16 cellular contexts compared by ENCODE assay signal in the genomic region with DNA sequence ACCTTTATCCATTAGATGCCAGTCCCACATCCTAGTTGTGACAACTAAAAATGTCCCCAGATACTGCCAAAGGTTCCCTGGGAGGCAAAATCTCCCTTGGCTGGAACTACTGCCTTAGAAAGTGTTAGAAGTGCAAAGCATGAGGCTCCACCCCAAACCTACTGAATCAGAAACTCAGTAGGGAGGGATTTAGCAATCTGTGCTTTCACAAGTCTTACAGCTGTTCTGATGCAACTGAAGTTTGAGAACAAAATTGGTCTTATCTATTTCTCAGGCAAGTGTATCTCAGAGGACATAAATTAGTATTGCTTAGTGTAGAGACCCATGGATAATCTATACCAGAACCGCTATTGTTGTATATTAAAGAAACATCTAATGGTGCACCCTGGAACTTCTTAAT.
DNase-seq lines count a peak whose midpoint lies in the region; ATAC-seq and TF ChIP-seq lines count a peak whose summit lies in the region.
"Had no signal": no experiment of that assay in that cellular context is flagged by ENCODE, and none has a peak within 500 bp of the region (broad histone marks: within the 10 kb centered on the region; RNA-seq: fewer than 3 reads in every experiment).

No MANE protein-coding gene starts in this region.

- H3K4me3 Mint-ChIP-seq in activated naive CD4-positive, alpha-beta T cell treated with anti-CD3 and anti-CD28 coated beads, Interleukin-2, amount 10 ng/mL, durations not matched to agents 7 days and 5 days, result no peak overlapping the region
- H3K4me3 Mint-ChIP-seq: activated naive CD8-positive, alpha-beta T cell treated with anti-CD3 and anti-CD28 coated beads, Interleukin-2, amount 10 ng/mL, durations not matched to agents 7 days and 5 days; naive thymus-derived CD8-positive, alpha-beta T cell; T-helper 17 cell had no signal

- DNase-seq in NOMO-1 treated with DMSO at 0.1 percent for 48 hours (lab: John Stamatoyannopoulos, UW; ENCODE audit: unreplicated experiment), result peak; percentile 89
- DNase-seq in epithelial cell of proximal tubule (ENCODE audit: low read depth), result peak; percentile 61
- no peak for DNase-seq in omental fat pad (ENCODE audit: low spot score)
- DNase-seq in activated naive CD4-positive, alpha-beta T cell treated with anti-CD3 and anti-CD28 coated beads, Interleukin-2, amount 10 ng/mL, durations not matched to agents 7 days and 5 days, result no peak
- DNase-seq in stimulated activated CD4-positive, alpha-beta T cell treated with anti-CD3 and anti-CD28 coated beads, Interleukin-15, amount 100 ng/mL, for 24 hours, result no peak
- DNase-seq: activated CD8-positive, alpha-beta memory T cell treated with anti-CD3 and anti-CD28 coated beads for 24 hours; activated naive CD8-positive, alpha-beta T cell treated with anti-CD3 and anti-CD28 coated beads, Interleukin-2, amount 10 ng/mL, durations not matched to agents 7 days and 5 days; effector CD4-positive, alpha-beta T cell; naive thymus-derived CD8-positive, alpha-beta T cell; NCI-H1436 treated with DMSO at 0.1 percent for 48 hours; NCI-H774; stimulated activated CD4-positive, alpha-beta T cell treated with anti-CD3 and anti-CD28 coated beads, Interleukin-12 subunit alpha, Interleukin-12 subunit beta, amount 100 ng/mL, for 4 hours; T-helper 17 cell had no signal

- TF ChIP-seq CTCF in epithelial cell of proximal tubule (conservative IDR thresholded peaks at IDR 0.05; ENCODE audit: low read depth, low read length), result no peak
- TF ChIP-seq CTCF in omental fat pad (IDR thresholded peaks at IDR 0.05), result no peak

- no peaks in the 10 kb centered on the region for H3K27me3 Mint-ChIP-seq in activated naive CD4-positive, alpha-beta T cell treated with anti-CD3 and anti-CD28 coated beads, Interleukin-2, amount 10 ng/mL, durations not matched to agents 7 days and 5 days

- CTCF ChIA-PET in activated naive CD4-positive, alpha-beta T cell treated with anti-CD3 and anti-CD28 coated beads, Interleukin-2, amount 10 ng/mL, durations not matched to agents 7 days and 5 days (lab: Charles Lee), result no interaction called here

- ATAC-seq in GM18867 (IDR thresholded peaks at IDR 0.05; ENCODE audit: unreplicated experiment) (peak; percentile 58), omental fat pad (ENCODE audit: low FRiP score) (peak; percentile 81), HG03565 (IDR thresholded peaks at IDR 0.05; ENCODE audit: unreplicated experiment) (no peak), GM19467 (IDR thresholded peaks at IDR 0.05; ENCODE audit: unreplicated experiment) (no peak)
- ATAC-seq: naive thymus-derived CD8-positive, alpha-beta T cell; T-helper 17 cell had no signal

- H3K36me3 Mint-ChIP-seq in activated naive CD4-positive, alpha-beta T cell treated with anti-CD3 and anti-CD28 coated beads, Interleukin-2, amount 10 ng/mL, durations not matched to agents 7 days and 5 days, result no peaks in the 10 kb centered on the region
- H3K36me3 Mint-ChIP-seq: activated naive CD8-positive, alpha-beta T cell treated with anti-CD3 and anti-CD28 coated beads, Interleukin-2, amount 10 ng/mL, durations not matched to agents 7 days and 5 days; naive thymus-derived CD8-positive, alpha-beta T cell had no signal

- H3K27ac Mint-ChIP-seq in activated naive CD4-positive, alpha-beta T cell treated with anti-CD3 and anti-CD28 coated beads, Interleukin-2, amount 10 ng/mL, durations not matched to agents 7 days and 5 days, result no peak overlapping the region
- H3K27ac Mint-ChIP-seq: activated naive CD8-positive, alpha-beta T cell treated with anti-CD3 and anti-CD28 coated beads, Interleukin-2, amount 10 ng/mL, durations not matched to agents 7 days and 5 days; naive thymus-derived CD8-positive, alpha-beta T cell; T-helper 17 cell had no signal

- no peak overlapping the region for H3K4me3 ChIP-seq in epithelial cell of proximal tubule (ENCODE audit: low read depth, low read length)

- no peaks in the 10 kb centered on the region for H3K9me3 Mint-ChIP-seq in activated naive CD4-positive, alpha-beta T cell treated with anti-CD3 and anti-CD28 coated beads, Interleukin-2, amount 10 ng/mL, durations not matched to agents 7 days and 5 days
- H3K9me3 Mint-ChIP-seq: activated naive CD8-positive, alpha-beta T cell treated with anti-CD3 and anti-CD28 coated beads, Interleukin-2, amount 10 ng/mL, durations not matched to agents 7 days and 5 days had no signal

- H3K4me1 Mint-ChIP-seq in activated naive CD4-positive, alpha-beta T cell treated with anti-CD3 and anti-CD28 coated beads, Interleukin-2, amount 10 ng/mL, durations not matched to agents 7 days and 5 days, result no peaks in the 10 kb centered on the region
- H3K4me1 Mint-ChIP-seq: activated naive CD8-positive, alpha-beta T cell treated with anti-CD3 and anti-CD28 coated beads, Interleukin-2, amount 10 ng/mL, durations not matched to agents 7 days and 5 days; naive thymus-derived CD8-positive, alpha-beta T cell; T-helper 17 cell had no signal

Comparison
In these comparisons a context has a peak if more than half of its experiments do, and no peak if none do; other contexts are left out.
1. ATAC-seq: peak in GM18867 (single experiment) and omental fat pad (single experiment); none in HG03565 (single experiment) and GM19467 (single experiment).
2. DNase-seq: peak in NOMO-1 treated with DMSO at 0.1 percent for 48 hours (single experiment) and epithelial cell of proximal tubule (single experiment); none in omental fat pad (single experiment), activated naive CD4-positive, alpha-beta T cell treated with anti-CD3 and anti-CD28 coated beads, Interleukin-2, amount 10 ng/mL, durations not matched to agents 7 days and 5 days (single experiment) and stimulated activated CD4-positive, alpha-beta T cell treated with anti-CD3 and anti-CD28 coated beads, Interleukin-15, amount 100 ng/mL, for 24 hours (single experiment).